ENCODE assay signal across 1 cellular context in the genomic region with DNA sequence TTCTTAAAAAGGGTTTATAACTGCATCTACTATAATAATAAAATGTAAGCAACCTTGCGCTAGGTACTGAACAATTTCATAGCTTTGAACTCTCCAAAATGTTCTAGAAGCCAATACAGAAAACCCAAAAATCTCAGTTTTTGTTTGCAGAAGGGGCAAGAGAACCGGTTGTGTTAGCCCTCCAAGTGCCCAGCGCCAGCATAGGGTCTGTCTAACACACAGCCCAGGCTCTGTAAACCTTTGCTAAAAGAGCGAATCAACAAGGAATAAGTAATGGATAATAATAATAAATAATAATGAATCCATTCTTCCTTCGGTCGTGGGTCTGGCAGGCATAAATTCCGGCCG.
TF ChIP-seq lines count a peak whose summit lies in the region.

No MANE protein-coding gene starts in this region.

TF ChIP-seq in liver, 16 proteins besides CTCF, POLR2A, EP300 and RAD21 (continued from another document):
- TF ChIP-seq, protein P1, sequence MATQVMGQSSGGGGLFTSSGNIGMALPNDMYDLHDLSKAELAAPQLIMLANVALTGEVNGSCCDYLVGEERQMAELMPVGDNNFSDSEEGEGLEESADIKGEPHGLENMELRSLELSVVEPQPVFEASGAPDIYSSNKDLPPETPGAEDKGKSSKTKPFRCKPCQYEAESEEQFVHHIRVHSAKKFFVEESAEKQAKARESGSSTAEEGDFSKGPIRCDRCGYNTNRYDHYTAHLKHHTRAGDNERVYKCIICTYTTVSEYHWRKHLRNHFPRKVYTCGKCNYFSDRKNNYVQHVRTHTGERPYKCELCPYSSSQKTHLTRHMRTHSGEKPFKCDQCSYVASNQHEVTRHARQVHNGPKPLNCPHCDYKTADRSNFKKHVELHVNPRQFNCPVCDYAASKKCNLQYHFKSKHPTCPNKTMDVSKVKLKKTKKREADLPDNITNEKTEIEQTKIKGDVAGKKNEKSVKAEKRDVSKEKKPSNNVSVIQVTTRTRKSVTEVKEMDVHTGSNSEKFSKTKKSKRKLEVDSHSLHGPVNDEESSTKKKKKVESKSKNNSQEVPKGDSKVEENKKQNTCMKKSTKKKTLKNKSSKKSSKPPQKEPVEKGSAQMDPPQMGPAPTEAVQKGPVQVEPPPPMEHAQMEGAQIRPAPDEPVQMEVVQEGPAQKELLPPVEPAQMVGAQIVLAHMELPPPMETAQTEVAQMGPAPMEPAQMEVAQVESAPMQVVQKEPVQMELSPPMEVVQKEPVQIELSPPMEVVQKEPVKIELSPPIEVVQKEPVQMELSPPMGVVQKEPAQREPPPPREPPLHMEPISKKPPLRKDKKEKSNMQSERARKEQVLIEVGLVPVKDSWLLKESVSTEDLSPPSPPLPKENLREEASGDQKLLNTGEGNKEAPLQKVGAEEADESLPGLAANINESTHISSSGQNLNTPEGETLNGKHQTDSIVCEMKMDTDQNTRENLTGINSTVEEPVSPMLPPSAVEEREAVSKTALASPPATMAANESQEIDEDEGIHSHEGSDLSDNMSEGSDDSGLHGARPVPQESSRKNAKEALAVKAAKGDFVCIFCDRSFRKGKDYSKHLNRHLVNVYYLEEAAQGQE (IDR thresholded peaks at IDR 0.05), result no peak
- TF ChIP-seq YY1 (IDR thresholded peaks at IDR 0.05) (no peak), EGR1 (IDR thresholded peaks at IDR 0.05; ENCODE audit: low read depth in 2 of 2) (no peak), FOXA1 (IDR thresholded peaks at IDR 0.05) (no peak), FOXA2 (IDR thresholded peaks at IDR 0.05) (no peak), RXRA (IDR thresholded peaks at IDR 0.05) (no peak), JUND (IDR thresholded peaks at IDR 0.05) (no peak), HNF4G (IDR thresholded peaks at IDR 0.05) (no peak), TAF1 (conservative IDR thresholded peaks at IDR 0.05) (no peak)
- TF ChIP-seq, protein P2, sequence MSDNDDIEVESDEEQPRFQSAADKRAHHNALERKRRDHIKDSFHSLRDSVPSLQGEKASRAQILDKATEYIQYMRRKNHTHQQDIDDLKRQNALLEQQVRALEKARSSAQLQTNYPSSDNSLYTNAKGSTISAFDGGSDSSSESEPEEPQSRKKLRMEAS (IDR thresholded peaks at IDR 0.05), result no peak
